ENCODE assay signal across 21 cellular contexts in the genomic region with DNA sequence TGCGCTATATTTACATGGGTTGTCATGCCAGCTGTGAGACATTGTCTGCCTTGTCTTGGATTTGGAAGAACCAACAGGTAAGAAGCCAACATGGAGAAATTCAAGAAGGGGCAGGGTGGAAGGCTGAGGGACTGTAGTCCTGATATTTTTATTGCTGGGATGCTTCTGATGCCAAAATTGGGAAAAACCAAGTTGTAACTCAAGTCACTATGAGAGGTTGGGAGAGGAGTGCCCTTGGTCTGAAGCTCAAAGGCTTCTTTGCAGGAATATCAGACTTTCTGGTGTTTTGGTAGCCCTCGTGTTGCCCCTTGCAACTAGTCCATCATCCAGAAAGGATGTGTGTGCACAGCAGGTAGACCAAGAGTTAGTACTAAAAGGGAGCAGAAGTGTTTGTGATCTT.
"Had no signal": no experiment of that assay in that cellular context is flagged by ENCODE, and none has a peak within 500 bp of the region (broad histone marks: within the 10 kb centered on the region; RNA-seq: fewer than 3 reads in every experiment).

No MANE protein-coding gene starts in this region.

- H3K27ac ChIP-seq: foreskin keratinocyte, neural progenitor cell, prostate gland had no signal

- H3K4me3 Mint-ChIP-seq: activated CD4-positive, alpha-beta T cell treated with anti-CD3 and anti-CD28 coated beads for 36 hours; activated CD8-positive, alpha-beta memory T cell treated with anti-CD3 and anti-CD28 coated beads, Interleukin-2, amount 10 ng/mL, durations not matched to agents 7 days and 5 days; activated naive CD8-positive, alpha-beta T cell treated with anti-CD3 and anti-CD28 coated beads, Interleukin-2, amount 10 ng/mL, durations not matched to agents 7 days and 5 days; activated T-helper 17 cell treated with anti-CD3 and anti-CD28 coated beads, Interleukin-2, amount 50 U/mL, for 72 hours; naive B cell; neural progenitor cell; stimulated activated effector memory CD8-positive, alpha-beta T cell treated with anti-CD3 and anti-CD28 coated beads, Interleukin-12 subunit alpha, Interleukin-12 subunit beta, amount 100 ng/mL, for 72 hours had no signal

- H3K27me3 ChIP-seq: dorsolateral prefrontal cortex, foreskin keratinocyte, neural progenitor cell had no signal

- H3K9me3 ChIP-seq: mucosa of descending colon, prostate gland had no signal

- DNase-seq: activated CD4-positive, alpha-beta T cell treated with anti-CD3 and anti-CD28 coated beads for 36 hours; activated CD4-positive, alpha-beta T cell treated with anti-CD3 and anti-CD28 coated beads, Interleukin-2, amount 50 U/mL, for 48 hours; activated CD8-positive, alpha-beta memory T cell treated with anti-CD3 and anti-CD28 coated beads, Interleukin-2, amount 10 ng/mL, durations not matched to agents 7 days and 5 days; activated naive CD4-positive, alpha-beta T cell treated with Interleukin-2 at 50 U/mL for 16 hours; activated naive CD8-positive, alpha-beta T cell treated with anti-CD3 and anti-CD28 coated beads, Interleukin-2, amount 10 ng/mL, durations not matched to agents 7 days and 5 days; activated T-cell treated with anti-CD3 and anti-CD28 coated beads, Interleukin-2, amount 50 U/mL, for 1 hour; amygdala; dorsolateral prefrontal cortex; glutamatergic neuron; left ventricle myocardium superior; mucosa of descending colon; naive B cell; small intestine; stimulated activated CD4-positive, alpha-beta T cell treated with anti-CD3 and anti-CD28 coated beads, Interleukin-4, amount 100 ng/mL, for 24 hours; SW 1271; T-helper 2 cell had no signal

- H3K4me1 ChIP-seq: neural progenitor cell, prostate gland had no signal

- ATAC-seq: activated CD4-positive, alpha-beta T cell treated with anti-CD3 and anti-CD28 coated beads for 36 hours; activated CD8-positive, alpha-beta memory T cell treated with anti-CD3 and anti-CD28 coated beads, Interleukin-2, amount 10 ng/mL, durations not matched to agents 7 days and 5 days; activated T-helper 17 cell treated with anti-CD3 and anti-CD28 coated beads, Interleukin-2, amount 50 U/mL, for 72 hours; foreskin keratinocyte; mucosa of descending colon; stimulated activated effector memory CD8-positive, alpha-beta T cell treated with anti-CD3 and anti-CD28 coated beads, Interleukin-12 subunit alpha, Interleukin-12 subunit beta, amount 100 ng/mL, for 72 hours had no signal

- H3K4me1 Mint-ChIP-seq: activated CD4-positive, alpha-beta T cell treated with anti-CD3 and anti-CD28 coated beads for 36 hours; activated T-helper 17 cell treated with anti-CD3 and anti-CD28 coated beads, Interleukin-2, amount 50 U/mL, for 72 hours; neural progenitor cell had no signal

- H3K9me3 Mint-ChIP-seq: activated naive CD8-positive, alpha-beta T cell treated with anti-CD3 and anti-CD28 coated beads, Interleukin-2, amount 10 ng/mL, durations not matched to agents 7 days and 5 days; activated T-helper 17 cell treated with anti-CD3 and anti-CD28 coated beads, Interleukin-2, amount 50 U/mL, for 72 hours; neural progenitor cell; stimulated activated effector memory CD8-positive, alpha-beta T cell treated with anti-CD3 and anti-CD28 coated beads, Interleukin-12 subunit alpha, Interleukin-12 subunit beta, amount 100 ng/mL, for 72 hours had no signal

- H3K27ac Mint-ChIP-seq: activated CD4-positive, alpha-beta T cell treated with anti-CD3 and anti-CD28 coated beads for 36 hours; activated CD8-positive, alpha-beta memory T cell treated with anti-CD3 and anti-CD28 coated beads, Interleukin-2, amount 10 ng/mL, durations not matched to agents 7 days and 5 days; activated naive CD8-positive, alpha-beta T cell treated with anti-CD3 and anti-CD28 coated beads, Interleukin-2, amount 10 ng/mL, durations not matched to agents 7 days and 5 days; activated T-helper 17 cell treated with anti-CD3 and anti-CD28 coated beads, Interleukin-2, amount 50 U/mL, for 72 hours; neural progenitor cell; stimulated activated effector memory CD8-positive, alpha-beta T cell treated with anti-CD3 and anti-CD28 coated beads, Interleukin-12 subunit alpha, Interleukin-12 subunit beta, amount 100 ng/mL, for 72 hours had no signal

- H3K4me3 ChIP-seq: dorsolateral prefrontal cortex, mucosa of descending colon, neural progenitor cell, prostate gland had no signal

- H2AFZ ChIP-seq: neural progenitor cell had no signal

- H3K36me3 Mint-ChIP-seq: stimulated activated effector memory CD8-positive, alpha-beta T cell treated with anti-CD3 and anti-CD28 coated beads, Interleukin-12 subunit alpha, Interleukin-12 subunit beta, amount 100 ng/mL, for 72 hours had no signal

- H3K36me3 ChIP-seq: neural progenitor cell, prostate gland had no signal

- H3K27me3 Mint-ChIP-seq: activated CD4-positive, alpha-beta T cell treated with anti-CD3 and anti-CD28 coated beads for 36 hours; activated CD8-positive, alpha-beta memory T cell treated with anti-CD3 and anti-CD28 coated beads, Interleukin-2, amount 10 ng/mL, durations not matched to agents 7 days and 5 days; activated T-helper 17 cell treated with anti-CD3 and anti-CD28 coated beads, Interleukin-2, amount 50 U/mL, for 72 hours; naive B cell had no signal

- H3K4me2 ChIP-seq: neural progenitor cell had no signal
